In genomic region chr4:85423414-85423813, GRCh38 we compare ENCODE assay signal across 17 cellular contexts. TPM values are rescaled to one million over a fixed set of nuclear protein-coding genes. Genes with fewer than 3 reads are reported as not detected.
A peak's percentile ranks its signal among the peaks of the same experiment; 100 is the strongest.
DNase-seq lines count a peak whose midpoint lies in the region; ATAC-seq and TF ChIP-seq lines count a peak whose summit lies in the region.
"Had no signal": no experiment of that assay in that cellular context is flagged by ENCODE, and none has a peak within 500 bp of the region (broad histone marks: within the 10 kb centered on the region; RNA-seq: fewer than 3 reads in every experiment).

No MANE protein-coding gene starts in this region.

- H3K4me3 Mint-ChIP-seq in endothelial cell (ENCODE audit: unreplicated experiment) (no peak overlapping the region), CD14-positive monocyte (no peak overlapping the region)
- H3K4me3 Mint-ChIP-seq: activated CD4-positive, alpha-beta memory T cell treated with anti-CD3 and anti-CD28 coated beads, Interleukin-2, amount 10 ng/mL, durations not matched to agents 7 days and 5 days; CD4-positive, CD25-positive, alpha-beta regulatory T cell; natural killer cell had no signal

- DNase-seq in RWPE2 (ENCODE audit: low spot score) = no peak
- peak; percentile 18 for DNase-seq in retina
- DNase-seq in endothelial cell (ENCODE audit: low spot score) = no peak
- DNase-seq in stimulated activated CD4-positive, alpha-beta T cell treated with anti-CD3 and anti-CD28 coated beads, Interleukin-4, amount 100 ng/mL, for 1 hour = no peak
- no peak for DNase-seq in CD14-positive monocyte (ENCODE audit: low spot score)
- DNase-seq: activated CD4-positive, alpha-beta memory T cell treated with anti-CD3 and anti-CD28 coated beads, Interleukin-2, amount 10 ng/mL, durations not matched to agents 7 days and 5 days; brain microvascular endothelial cell; CD4-positive, CD25-positive, alpha-beta regulatory T cell; effector CD8-positive, alpha-beta T cell; KBM-7; left cardiac atrium; natural killer cell; NCI-H748 treated with DMSO at 0.1 percent for 48 hours; right lobe of liver; T1000 had no signal

- no peaks in the 10 kb centered on the region for H3K4me1 Mint-ChIP-seq in endothelial cell (ENCODE audit: unreplicated experiment)
- no peaks in the 10 kb centered on the region for H3K4me1 Mint-ChIP-seq in CD14-positive monocyte
- H3K4me1 Mint-ChIP-seq: activated CD4-positive, alpha-beta memory T cell treated with anti-CD3 and anti-CD28 coated beads, Interleukin-2, amount 10 ng/mL, durations not matched to agents 7 days and 5 days; CD4-positive, CD25-positive, alpha-beta regulatory T cell; natural killer cell had no signal

- no peaks in the 10 kb centered on the region for H3K27me3 Mint-ChIP-seq in endothelial cell (ENCODE audit: unreplicated experiment)
- peaks cover 1 to 6% (median 5%) of the 10 kb centered on the region in 3 donors for H3K27me3 Mint-ChIP-seq in CD14-positive monocyte (ENCODE audit: low read depth in 3 of 3)
- H3K27me3 Mint-ChIP-seq: activated CD4-positive, alpha-beta memory T cell treated with anti-CD3 and anti-CD28 coated beads, Interleukin-2, amount 10 ng/mL, durations not matched to agents 7 days and 5 days; CD4-positive, CD25-positive, alpha-beta regulatory T cell had no signal

- H3K4me3 ChIP-seq in RWPE2 (ENCODE audit: severe bottlenecking) = no peak overlapping the region
- H3K4me3 ChIP-seq: right lobe of liver had no signal

- no peaks in the 10 kb centered on the region for H3K4me1 ChIP-seq in RWPE2 (ENCODE audit: insufficient read depth, poor library complexity, severe bottlenecking)
- H3K4me1 ChIP-seq: right lobe of liver had no signal

- intact Hi-C loops in CD14-positive monocyte (cut with micrococcal nuclease) = loop anchor here in 1 of 2 donors (10.0 kb wide), 1 partner anchor 321 kb away; no protein-coding TSS in a partner anchor

- H3K9me3 ChIP-seq in RWPE2 (ENCODE audit: severe bottlenecking) = no peaks in the 10 kb centered on the region
- H3K9me3 ChIP-seq: right lobe of liver had no signal

- no peaks in the 10 kb centered on the region for H3K36me3 Mint-ChIP-seq in endothelial cell (ENCODE audit: low read depth, unreplicated experiment)
- no peaks in the 10 kb centered on the region for H3K36me3 Mint-ChIP-seq in CD14-positive monocyte
- H3K36me3 Mint-ChIP-seq: CD4-positive, CD25-positive, alpha-beta regulatory T cell; natural killer cell had no signal

- no peak overlapping the region for H3K27ac ChIP-seq in RWPE2 (ENCODE audit: poor library complexity, severe bottlenecking)
- H3K27ac ChIP-seq: brain microvascular endothelial cell, right lobe of liver had no signal

- H3K27ac Mint-ChIP-seq in endothelial cell (ENCODE audit: unreplicated experiment) = no peak overlapping the region
- no peak overlapping the region for H3K27ac Mint-ChIP-seq in CD14-positive monocyte
- H3K27ac Mint-ChIP-seq: activated CD4-positive, alpha-beta memory T cell treated with anti-CD3 and anti-CD28 coated beads, Interleukin-2, amount 10 ng/mL, durations not matched to agents 7 days and 5 days; CD4-positive, CD25-positive, alpha-beta regulatory T cell; natural killer cell had no signal

- TF ChIP-seq CTCF in RWPE2 (IDR thresholded peaks at IDR 0.05; ENCODE audit: poor library complexity, severe bottlenecking) = no peak
- no peak for TF ChIP-seq CTCF in endothelial cell (IDR thresholded peaks at IDR 0.05; ENCODE audit: unreplicated experiment)
- TF ChIP-seq CTCF in CD14-positive monocyte (IDR thresholded peaks at IDR 0.05) = no peak

- no peaks in the 10 kb centered on the region for H3K27me3 ChIP-seq in RWPE2 (ENCODE audit: insufficient read depth, poor library complexity, severe bottlenecking)
- H3K27me3 ChIP-seq: brain microvascular endothelial cell, right lobe of liver had no signal

- H3K9me3 Mint-ChIP-seq in endothelial cell (ENCODE audit: unreplicated experiment) = no peaks in the 10 kb centered on the region
- H3K9me3 Mint-ChIP-seq in CD14-positive monocyte = no peaks in the 10 kb centered on the region

- H3K36me3 ChIP-seq in RWPE2 (ENCODE audit: low read depth) = no peaks in the 10 kb centered on the region
- H3K36me3 ChIP-seq: brain microvascular endothelial cell, right lobe of liver had no signal

- ATAC-seq in GM18909 (IDR thresholded peaks at IDR 0.05; ENCODE audit: poor library complexity, unreplicated experiment) (peak; percentile 66), HG02973 (IDR thresholded peaks at IDR 0.05; ENCODE audit: unreplicated experiment) (peak; percentile 65), RWPE2 (ENCODE audit: low read depth) (peak; percentile 25; the same call in 1 of the 3 replicates)
- ATAC-seq: left cardiac atrium, natural killer cell, right lobe of liver had no signal

RNA-seq across cellular contexts. Expression of gene ARHGAP24, which starts 51.5 kb away (rescaled TPM):
- total RNA-seq in endothelial cell (ENCODE audit: unreplicated experiment) = 5.0 TPM
- 10 to 100 TPM; 12.5 to 18.8 TPM for polyA plus RNA-seq in CD14-positive monocyte
- total RNA-seq: activated CD4-positive, alpha-beta memory T cell treated with anti-CD3 and anti-CD28 coated beads, Interleukin-2, amount 10 ng/mL, durations not matched to agents 7 days and 5 days; CD4-positive, CD25-positive, alpha-beta regulatory T cell had no signal
